20 cellular contexts compared by ENCODE assay signal in genomic region chr15:40481671-40482070, GRCh38. TPM values are rescaled to one million over a fixed set of nuclear protein-coding genes. Genes with fewer than 3 reads are reported as not detected.
DNase-seq lines count a peak whose midpoint lies in the region; ATAC-seq, FAIRE-seq and TF ChIP-seq lines count a peak whose summit lies in the region.
"Had no signal": no experiment of that assay in that cellular context is flagged by ENCODE, and none has a peak within 500 bp of the region (broad histone marks: within the 10 kb centered on the region; RNA-seq: fewer than 3 reads in every experiment).

No MANE protein-coding gene starts in this region.

- H3K27me3 ChIP-seq in astrocyte (ENCODE audit: insufficient read depth, low read length), result peaks cover 24% of the 10 kb centered on the region
- H3K27me3 ChIP-seq: BLaER1 had no signal

- H3K27ac ChIP-seq in astrocyte (ENCODE audit: low read depth, low read length), result no peak overlapping the region
- H3K27ac ChIP-seq: BLaER1 had no signal

- H3K9me3 Mint-ChIP-seq in astrocyte (ENCODE audit: unreplicated experiment), result peaks cover 12% of the 10 kb centered on the region
- no peaks in the 10 kb centered on the region for H3K9me3 Mint-ChIP-seq in mesothelial cell of epicardium
- H3K9me3 Mint-ChIP-seq: CD4-positive, alpha-beta T cell had no signal

- H3K4me3 Mint-ChIP-seq in astrocyte (ENCODE audit: unreplicated experiment) (no peak overlapping the region), mesothelial cell of epicardium (no peak overlapping the region)
- H3K4me3 Mint-ChIP-seq: CD4-positive, alpha-beta T cell had no signal

- H3K27ac Mint-ChIP-seq in astrocyte (ENCODE audit: unreplicated experiment) (no peak overlapping the region), mesothelial cell of epicardium (no peak overlapping the region)
- H3K27ac Mint-ChIP-seq: CD4-positive, alpha-beta T cell had no signal

- no peak overlapping the region for H3K9ac ChIP-seq in astrocyte (ENCODE audit: low read length)
- H3K9ac ChIP-seq: BLaER1 had no signal

- H3K27me3 Mint-ChIP-seq in astrocyte (ENCODE audit: low read depth, unreplicated experiment) (peaks cover 23% of the 10 kb centered on the region), mesothelial cell of epicardium (ENCODE audit: low read depth) (peaks cover 8% of the 10 kb centered on the region)

- H2AFZ ChIP-seq in astrocyte (ENCODE audit: low read depth, low read length), result no peak overlapping the region

- no peak for TF ChIP-seq CTCF in astrocyte (IDR thresholded peaks at IDR 0.05; ENCODE audit: insufficient read depth, low read depth, low read length)
- TF ChIP-seq CTCF in mesothelial cell of epicardium (IDR thresholded peaks at IDR 0.05; ENCODE audit: unreplicated experiment), result no peak

- H3K4me3 ChIP-seq in astrocyte (ENCODE audit: insufficient read depth, low read depth, low read length), result no peak overlapping the region
- H3K4me3 ChIP-seq: BLaER1, GM12878 had no signal

- H3K79me2 ChIP-seq in astrocyte (ENCODE audit: insufficient read depth, low read length), result no peaks in the 10 kb centered on the region

- H3K4me1 Mint-ChIP-seq in astrocyte (ENCODE audit: low read depth, unreplicated experiment) (no peaks in the 10 kb centered on the region), mesothelial cell of epicardium (peaks cover 3% of the 10 kb centered on the region)

- no peak for ATAC-seq in GM19397 (IDR thresholded peaks at IDR 0.05; ENCODE audit: unreplicated experiment)
- ATAC-seq: GM12878, HCT116 had no signal

- FAIRE-seq in astrocyte (lab: Jason Lieb, UNC), result peak; percentile 20
- FAIRE-seq: GM12878 had no signal

- DNase-seq in EH (ENCODE audit: low read depth), result peak; percentile 18
- peak; percentile 64 for DNase-seq in NCI-H1048 (lab: John Stamatoyannopoulos, UW)
- no peak for DNase-seq in astrocyte (ENCODE audit: low read depth)
- DNase-seq in iris pigment epithelial cell (ENCODE audit: low read depth), result peak; percentile 8
- DNase-seq in mesothelial cell of epicardium (ENCODE audit: low spot score in 2 of 2, unreplicated experiment in 2 of 2), result no peak
- no peak for DNase-seq in activated naive CD4-positive, alpha-beta T cell treated with anti-CD3 and anti-CD28 coated beads, Interleukin-2, amount 50 U/mL, for 16 hours
- DNase-seq: CD4-positive, alpha-beta T cell; COR-L47; DMS79; GOT3; KBM-7; NCI-H1105; NCI-H1694; NCI-H2081 treated with DMSO at 0.1 percent for 48 hours; NCI-H2171 treated with DMSO at 0.1 percent for 48 hours; SHP77 had no signal

- H3K36me3 ChIP-seq in astrocyte (ENCODE audit: insufficient read depth, low read length), result no peaks in the 10 kb centered on the region
- H3K36me3 ChIP-seq: BLaER1 had no signal

- H3K36me3 Mint-ChIP-seq in astrocyte (ENCODE audit: low read depth, unreplicated experiment) (peaks cover 7% of the 10 kb centered on the region), mesothelial cell of epicardium (no peaks in the 10 kb centered on the region)

- H3K9me3 ChIP-seq in astrocyte (ENCODE audit: insufficient read depth, low read depth, low read length), result peaks cover 8% of the 10 kb centered on the region

- no peak overlapping the region for H3K4me2 ChIP-seq in astrocyte (ENCODE audit: low read length)
- H3K4me2 ChIP-seq: BLaER1 had no signal

- H4K20me1 ChIP-seq in astrocyte (ENCODE audit: insufficient read depth, low read length), result no peaks in the 10 kb centered on the region
- H4K20me1 ChIP-seq: BLaER1 had no signal

- H3K4me1 ChIP-seq in astrocyte (ENCODE audit: insufficient read depth, low read length), result no peaks in the 10 kb centered on the region
- H3K4me1 ChIP-seq: BLaER1 had no signal

RNA-seq across cellular contexts. Expression of gene CHST14, which starts 10.9 kb away (rescaled TPM):
- total RNA-seq in astrocyte, result 25.7 and 26.4 TPM in 2 replicates
- 39.2 to 41.9 TPM (median 40.4 TPM) in 3 replicates for total RNA-seq in mesothelial cell of epicardium

RNA-seq across cellular contexts. Expression of gene BAHD1, which starts 40.9 kb away (rescaled TPM):
- total RNA-seq in astrocyte, result 30.4 and 32.2 TPM in 2 replicates
- total RNA-seq in mesothelial cell of epicardium, result 23.8 to 25.0 TPM (median 23.9 TPM) in 3 replicates

Comparison
In these comparisons a context has a peak if more than half of its experiments do, and no peak if none do; other contexts are left out.
1. DNase-seq: peak in EH (single experiment), NCI-H1048 (single experiment) and iris pigment epithelial cell (single experiment); none in astrocyte (single experiment), mesothelial cell of epicardium (0 of 2) and activated naive CD4-positive, alpha-beta T cell treated with anti-CD3 and anti-CD28 coated beads, Interleukin-2, amount 50 U/mL, for 16 hours (single experiment).